17 cellular contexts compared by ENCODE assay signal in the genomic region with DNA sequence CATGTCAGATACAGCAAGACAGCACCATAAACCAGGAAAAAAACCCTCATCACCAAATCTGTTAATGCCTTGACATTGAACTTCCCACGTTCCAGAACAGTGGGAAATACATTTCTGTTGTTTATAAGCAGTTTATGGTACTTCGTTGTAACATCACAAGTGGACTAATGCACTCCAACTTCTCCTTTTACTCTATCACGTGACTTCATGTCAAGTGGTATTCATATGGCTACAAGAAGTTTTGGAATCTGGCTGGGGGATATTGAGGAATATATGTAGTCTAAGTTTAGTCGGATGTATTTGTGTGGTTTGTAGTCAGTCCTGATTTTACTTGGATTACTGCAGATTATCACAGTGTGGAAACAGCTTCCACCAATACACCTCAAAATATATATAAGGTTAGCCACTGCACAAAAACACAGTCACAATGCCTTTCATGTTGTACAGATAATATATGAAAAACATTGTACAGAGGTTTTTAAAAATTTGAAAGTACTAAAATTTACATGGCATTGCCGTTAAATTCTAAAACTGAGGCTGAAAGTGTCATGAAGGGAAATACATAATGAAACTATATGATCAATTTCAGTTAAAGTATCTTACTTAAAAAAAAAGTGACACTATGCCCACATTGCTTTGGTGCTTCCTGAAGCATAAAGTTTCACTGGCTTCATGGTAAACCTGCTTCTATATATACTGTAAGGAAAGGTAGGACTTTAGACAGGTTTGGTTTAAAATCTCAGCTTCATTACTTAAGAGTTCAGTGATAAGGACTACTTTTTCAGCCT.
A peak's percentile ranks its signal among the peaks of the same experiment; 100 is the strongest.
DNase-seq lines count a peak whose midpoint lies in the region; ATAC-seq, FAIRE-seq and TF ChIP-seq lines count a peak whose summit lies in the region.
"Had no signal": no experiment of that assay in that cellular context is flagged by ENCODE, and none has a peak within 500 bp of the region (broad histone marks: within the 10 kb centered on the region; RNA-seq: fewer than 3 reads in every experiment).

No MANE protein-coding gene starts in this region.

- in situ Hi-C loops in KBM-7 (cut with MboI; ENCODE audit: low pct_unique_long_range_greater_than_20kb, low sequenced_read_pairs), result no loop called here

- H3K4me3 ChIP-seq in bronchial epithelial cell (ENCODE audit: low read depth, low read length), result no peak overlapping the region
- H3K4me3 ChIP-seq: neural progenitor cell, psoas muscle, smooth muscle cell had no signal

- no peaks in the 10 kb centered on the region for H3K36me3 ChIP-seq in bronchial epithelial cell (ENCODE audit: control insufficient read depth, insufficient read depth, low read length)
- H3K36me3 ChIP-seq: brain microvascular endothelial cell, neural progenitor cell had no signal

- peak; percentile 32 for FAIRE-seq in bronchial epithelial cell (lab: Jason Lieb, UNC)
- FAIRE-seq: D721Med had no signal

- DNase-seq in KBM-7 (peak; percentile 8), bronchial epithelial cell (ENCODE audit: low read depth) (no peak), hepatic stellate cell (ENCODE audit: low spot score) (no peak)
- DNase-seq in stimulated activated naive CD4-positive, alpha-beta T cell (lab: John Stamatoyannopoulos, UW), result no peak
- DNase-seq in activated CD4-positive, CD25-positive, alpha-beta regulatory T cell (lab: John Stamatoyannopoulos, UW), result no peak
- DNase-seq: activated naive CD8-positive, alpha-beta T cell treated with anti-CD3 and anti-CD28 coated beads, Interleukin-2, amount 50 U/mL, for 24 hours; brain microvascular endothelial cell; left cardiac atrium; NCI-H187; NK-92 treated with Interleukin-12 subunit alpha and Interleukin-12 subunit beta, amount 100 ng/mL, for 24 hours; psoas muscle; stimulated activated CD4-positive, alpha-beta T cell treated with anti-CD3 and anti-CD28 coated beads, Interleukin-4, amount 100 ng/mL, for 4 hours had no signal

- H3K27me3 ChIP-seq in bronchial epithelial cell (ENCODE audit: control insufficient read depth, insufficient read depth, low read length), result no peaks in the 10 kb centered on the region
- H3K27me3 ChIP-seq: brain microvascular endothelial cell, neural progenitor cell had no signal

- TF ChIP-seq CTCF in bronchial epithelial cell (IDR thresholded peaks at IDR 0.05; ENCODE audit: insufficient read depth, low read length, severe bottlenecking), result no peak

- peak; percentile 36 for ATAC-seq in GM18517 (IDR thresholded peaks at IDR 0.05; ENCODE audit: unreplicated experiment)
- peak; percentile 56 for ATAC-seq in GM21367 (IDR thresholded peaks at IDR 0.05; ENCODE audit: unreplicated experiment)
- ATAC-seq: activated naive CD8-positive, alpha-beta T cell treated with anti-CD3 and anti-CD28 coated beads, Interleukin-2, amount 50 U/mL, for 24 hours; left cardiac atrium; psoas muscle had no signal
